ENCODE assay signal across 19 cellular contexts in the genomic region with DNA sequence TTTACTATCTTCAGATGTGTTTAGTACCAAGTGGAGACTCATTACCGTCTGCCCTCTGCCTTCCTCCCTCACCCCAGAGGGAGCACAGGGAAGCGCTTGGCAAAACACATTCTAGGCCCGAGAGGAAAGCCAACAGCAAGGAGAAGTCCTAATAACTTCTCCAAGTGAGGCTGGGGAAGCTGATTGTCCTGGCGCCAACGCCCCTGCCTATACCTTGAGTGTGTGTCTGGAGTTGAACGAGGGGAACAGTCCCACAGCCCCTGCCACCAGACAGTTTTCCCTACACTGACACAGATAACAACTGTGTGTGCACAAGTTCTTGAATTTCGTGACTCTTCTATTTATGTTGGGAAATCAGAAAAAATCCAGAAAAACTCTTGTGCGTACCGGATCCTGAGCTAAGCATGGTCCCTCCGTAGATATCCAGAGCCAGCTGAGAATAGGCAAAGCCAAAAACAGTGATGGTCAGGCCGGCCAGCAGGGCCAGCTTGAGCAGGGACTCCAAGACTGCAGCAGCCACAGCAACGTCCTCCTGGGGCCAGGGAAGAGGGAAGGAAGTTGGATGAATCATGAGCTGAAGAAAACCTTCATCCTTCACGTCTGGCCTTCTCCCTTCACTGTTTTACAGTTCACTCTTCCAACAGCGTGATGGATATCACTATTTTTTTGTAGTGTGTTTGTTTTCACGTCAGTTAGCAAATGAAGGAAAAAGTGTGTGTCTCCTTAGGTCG. TPM values are rescaled to one million over a fixed set of nuclear protein-coding genes. Genes with fewer than 3 reads are reported as not detected.
DNase-seq lines count a peak whose midpoint lies in the region; ATAC-seq and TF ChIP-seq lines count a peak whose summit lies in the region.
"Had no signal": no experiment of that assay in that cellular context is flagged by ENCODE, and none has a peak within 500 bp of the region (broad histone marks: within the 10 kb centered on the region; RNA-seq: fewer than 3 reads in every experiment).

No MANE protein-coding gene starts in this region.

- 80 to 83% methylated on average over 16 of the region's 16 CpGs for WGBS in heart right ventricle, 2 donors

- H3K27me3 ChIP-seq in heart right ventricle (no peaks in the 10 kb centered on the region), right atrium auricular region (no peaks in the 10 kb centered on the region), upper lobe of right lung (no peaks in the 10 kb centered on the region)

- peaks cover 0 to 100% (median 27%) of the 10 kb centered on the region in 9 donors for H3K36me3 ChIP-seq in heart right ventricle
- H3K36me3 ChIP-seq in right atrium auricular region = peaks cover 47% of the 10 kb centered on the region
- H3K36me3 ChIP-seq in upper lobe of right lung = peaks cover 70% of the 10 kb centered on the region

- no peak for DNase-seq in heart right ventricle
- no peak for DNase-seq in right atrium auricular region (ENCODE audit: low spot score)
- peak; percentile 25 for DNase-seq in MV-4-11 (lab: John Stamatoyannopoulos, UW)
- DNase-seq in fibroblast of pulmonary artery (ENCODE audit: low read depth) = peak; percentile 51
- DNase-seq in upper lobe of right lung = no peak
- no peak for DNase-seq in central memory CD4-positive, alpha-beta T cell
- DNase-seq in nucleus accumbens (lab: John Stamatoyannopoulos, UW) = no peak
- DNase-seq: activated CD8-positive, alpha-beta memory T cell treated with anti-CD3 and anti-CD28 coated beads, Interleukin-2, amount 10 ng/mL, durations not matched to agents 7 days and 5 days; cerebellar nuclear complex; DMS153; GOT3; midbrain; NCI-H1105 treated with DMSO at 0.1 percent for 48 hours; NCI-H2171 treated with DMSO at 0.1 percent for 48 hours; occipital lobe; SHP77 treated with DMSO at 0.1 percent for 48 hours; stimulated activated naive CD8-positive, alpha-beta T cell treated with anti-CD3 and anti-CD28 coated beads, Interleukin-15, amount 100 ng/mL, for 72 hours had no signal

- ATAC-seq in heart right ventricle (peak in 6 of 8 donors; percentile 13 to 68 (median 42)), upper lobe of right lung (peak; percentile 41), GM18870 (IDR thresholded peaks at IDR 0.05; ENCODE audit: unreplicated experiment) (no peak)

- no peak for TF ChIP-seq CTCF in heart right ventricle (IDR thresholded peaks at IDR 0.05)
- no peak for TF ChIP-seq CTCF in right atrium auricular region (IDR thresholded peaks at IDR 0.05)
- TF ChIP-seq CTCF in fibroblast of pulmonary artery (IDR thresholded peaks at IDR 0.05; ENCODE audit: low read length, missing control alignments) = no peak
- no peak for TF ChIP-seq CTCF in upper lobe of right lung (IDR thresholded peaks at IDR 0.05)

- H3K9me3 ChIP-seq in heart right ventricle = no peaks in the 10 kb centered on the region
- H3K9me3 ChIP-seq in right atrium auricular region = no peaks in the 10 kb centered on the region
- no peaks in the 10 kb centered on the region for H3K9me3 ChIP-seq in upper lobe of right lung

- H3K27ac ChIP-seq in heart right ventricle (peak overlapping the region in 2 of 10 donors; percentile 13 to 24), right atrium auricular region (no peak overlapping the region), upper lobe of right lung (no peak overlapping the region)

- intact Hi-C loops in heart right ventricle (cut with DNase I) (no loop called here), upper lobe of right lung (cut with DNase I) (no loop called here)

- H3K4me3 ChIP-seq in heart right ventricle (no peak overlapping the region), right atrium auricular region (no peak overlapping the region), fibroblast of pulmonary artery (replicated peaks; ENCODE audit: low read depth, low read length) (no peak overlapping the region), upper lobe of right lung (no peak overlapping the region)
- H3K4me3 ChIP-seq: smooth muscle cell had no signal

- H3K4me1 ChIP-seq in heart right ventricle (peaks cover 0 to 30% (median 0%) of the 10 kb centered on the region in 9 donors), right atrium auricular region (no peaks in the 10 kb centered on the region), upper lobe of right lung (no peaks in the 10 kb centered on the region)

RNA-seq across cellular contexts. Expression of gene RFT1, which starts 26.5 kb away (rescaled TPM):
- total RNA-seq in heart right ventricle = 10 to 100 TPM in 4 of 10 donors, 1 to 10 TPM in 6; 5.7 to 13.1 (median 9.5) TPM
- 1 to 10 TPM; 4.6 to 8.2 TPM for polyA plus RNA-seq in heart right ventricle
- total RNA-seq in right atrium auricular region = 1 to 10 TPM; 6.2 to 6.8 TPM
- total RNA-seq in upper lobe of right lung = 20.6 TPM

RNA-seq across cellular contexts. Expression of gene PRKCD, which starts 57.3 kb away (rescaled TPM):
- total RNA-seq in heart right ventricle = 10 to 100 TPM in 4 of 10 donors, 1 to 10 TPM in 6; 6.6 to 28.3 (median 7.7) TPM
- 10 to 100 TPM in 1 of 2 donors, 1 to 10 TPM in 1; 8.6 to 11.5 TPM for polyA plus RNA-seq in heart right ventricle
- 10 to 100 TPM; 11.1 to 14.8 TPM for total RNA-seq in right atrium auricular region
- 78.4 TPM for total RNA-seq in upper lobe of right lung

RNA-seq across cellular contexts. Expression of gene SFMBT1, which starts 57.9 kb away (rescaled TPM):
- 10 to 100 TPM; 14.5 to 19.1 (median 17.1) TPM for total RNA-seq in heart right ventricle
- polyA plus RNA-seq in heart right ventricle = 1 to 10 TPM; 3.1 to 4.1 TPM
- total RNA-seq in right atrium auricular region = 10 to 100 TPM; 16.7 to 17.4 TPM
- total RNA-seq in upper lobe of right lung = 17.2 TPM

Comparison
In these comparisons a context has a peak if more than half of its experiments do, and no peak if none do; other contexts are left out.
1. DNase-seq: peak in MV-4-11 (single experiment) and fibroblast of pulmonary artery (single experiment); none in heart right ventricle (0 of 2), right atrium auricular region (single experiment), upper lobe of right lung (single experiment), central memory CD4-positive, alpha-beta T cell (single experiment) and nucleus accumbens (0 of 56).